Comparison of ENCODE assay signal across 1 cellular context in genomic region chr2:196263181-196263747, GRCh38.
TF ChIP-seq lines count a peak whose summit lies in the region.

No MANE protein-coding gene starts in this region.

TF ChIP-seq in K562, 482 proteins besides CTCF, POLR2A, EP300 and RAD21 (continued from another document and continues in another):
- TF ChIP-seq MLX (CRISPR knock-in tag; conservative IDR thresholded peaks at IDR 0.05), result no peak
- TF ChIP-seq THAP7 (CRISPR knock-in tag; IDR thresholded peaks at IDR 0.05), result no peak
- TF ChIP-seq NR3C1 (CRISPR knock-in tag; IDR thresholded peaks at IDR 0.05), result no peak
- no peak for TF ChIP-seq NR4A1 (CRISPR knock-in tag; IDR thresholded peaks at IDR 0.05)
- TF ChIP-seq NR4A1 (tag; IDR thresholded peaks at IDR 0.05), result no peak
- TF ChIP-seq ZBTB5 (IDR thresholded peaks at IDR 0.05), result no peak
- no peak for TF ChIP-seq KDM1A (IDR thresholded peaks at IDR 0.05)
- TF ChIP-seq SREBF2 (CRISPR knock-in tag; IDR thresholded peaks at IDR 0.05), result no peak
- TF ChIP-seq DIDO1 (tag; IDR thresholded peaks at IDR 0.05; ENCODE audit: low read depth), result no peak
- no peak for TF ChIP-seq ZFP91 (CRISPR knock-in tag; IDR thresholded peaks at IDR 0.05)
- TF ChIP-seq PKNOX1 (IDR thresholded peaks at IDR 0.05), result 0 out of 2 replicates have a peak, but pooled peaks have one; percentile 31
- no peak for TF ChIP-seq ZBTB2 (IDR thresholded peaks at IDR 0.05)
- no peak for TF ChIP-seq E4F1 (CRISPR knock-in tag; IDR thresholded peaks at IDR 0.05; ENCODE audit: borderline replicate concordance)
- TF ChIP-seq ZNF609 (CRISPR knock-in tag; IDR thresholded peaks at IDR 0.05; ENCODE audit: borderline replicate concordance), result no peak
- no peak for TF ChIP-seq ESRRB (CRISPR knock-in tag; IDR thresholded peaks at IDR 0.05; ENCODE audit: borderline replicate concordance)
- no peak for TF ChIP-seq ZNF165 (CRISPR knock-in tag; IDR thresholded peaks at IDR 0.05; ENCODE audit: borderline replicate concordance)
- TF ChIP-seq ZNF280A (IDR thresholded peaks at IDR 0.05; ENCODE audit: low read depth, partially characterized antibody), result no peak
- no peak for TF ChIP-seq ZNF644 (tag; IDR thresholded peaks at IDR 0.05; ENCODE audit: low read depth)
- 0 out of 4 replicates have a peak, but pooled peaks of 1 of the 2 experiments have one; percentile 8 for TF ChIP-seq RCOR1 (IDR thresholded peaks at IDR 0.05; ENCODE audit: borderline replicate concordance in 1 of 2, low read depth in 2 of 2, low read length in 2 of 2)
- no peak for TF ChIP-seq ZNF311 (CRISPR knock-in tag; IDR thresholded peaks at IDR 0.05)
- TF ChIP-seq ZNF217 (CRISPR knock-in tag; IDR thresholded peaks at IDR 0.05), result no peak
- TF ChIP-seq ELK1 (CRISPR knock-in tag; IDR thresholded peaks at IDR 0.05), result no peak
- no peak for TF ChIP-seq HOMEZ (CRISPR knock-in tag; IDR thresholded peaks at IDR 0.05)
- TF ChIP-seq PHB2 (IDR thresholded peaks at IDR 0.05; ENCODE audit: low read depth), result no peak
- no peak for TF ChIP-seq SAFB2 (IDR thresholded peaks at IDR 0.05; ENCODE audit: borderline replicate concordance, low read depth, low read length, severe bottlenecking)
- no peak for TF ChIP-seq ZNF143 (CRISPR knock-in tag; IDR thresholded peaks at IDR 0.05)
- TF ChIP-seq KAT8 (IDR thresholded peaks at IDR 0.05; ENCODE audit: low read depth), result no peak
- TF ChIP-seq ETV5 (CRISPR knock-in tag; IDR thresholded peaks at IDR 0.05; ENCODE audit: low read depth), result no peak
- TF ChIP-seq ZEB2 (IDR thresholded peaks at IDR 0.05), result no peak
- TF ChIP-seq ELF4 (CRISPR knock-in tag; IDR thresholded peaks at IDR 0.05), result no peak
- TF ChIP-seq ZNF780A (CRISPR knock-in tag; IDR thresholded peaks at IDR 0.05), result no peak
- TF ChIP-seq ZBTB8A (IDR thresholded peaks at IDR 0.05; ENCODE audit: partially characterized antibody), result no peak
- no peak for TF ChIP-seq CLOCK (CRISPR knock-in tag; IDR thresholded peaks at IDR 0.05; ENCODE audit: borderline replicate concordance)
